In the genomic region with DNA sequence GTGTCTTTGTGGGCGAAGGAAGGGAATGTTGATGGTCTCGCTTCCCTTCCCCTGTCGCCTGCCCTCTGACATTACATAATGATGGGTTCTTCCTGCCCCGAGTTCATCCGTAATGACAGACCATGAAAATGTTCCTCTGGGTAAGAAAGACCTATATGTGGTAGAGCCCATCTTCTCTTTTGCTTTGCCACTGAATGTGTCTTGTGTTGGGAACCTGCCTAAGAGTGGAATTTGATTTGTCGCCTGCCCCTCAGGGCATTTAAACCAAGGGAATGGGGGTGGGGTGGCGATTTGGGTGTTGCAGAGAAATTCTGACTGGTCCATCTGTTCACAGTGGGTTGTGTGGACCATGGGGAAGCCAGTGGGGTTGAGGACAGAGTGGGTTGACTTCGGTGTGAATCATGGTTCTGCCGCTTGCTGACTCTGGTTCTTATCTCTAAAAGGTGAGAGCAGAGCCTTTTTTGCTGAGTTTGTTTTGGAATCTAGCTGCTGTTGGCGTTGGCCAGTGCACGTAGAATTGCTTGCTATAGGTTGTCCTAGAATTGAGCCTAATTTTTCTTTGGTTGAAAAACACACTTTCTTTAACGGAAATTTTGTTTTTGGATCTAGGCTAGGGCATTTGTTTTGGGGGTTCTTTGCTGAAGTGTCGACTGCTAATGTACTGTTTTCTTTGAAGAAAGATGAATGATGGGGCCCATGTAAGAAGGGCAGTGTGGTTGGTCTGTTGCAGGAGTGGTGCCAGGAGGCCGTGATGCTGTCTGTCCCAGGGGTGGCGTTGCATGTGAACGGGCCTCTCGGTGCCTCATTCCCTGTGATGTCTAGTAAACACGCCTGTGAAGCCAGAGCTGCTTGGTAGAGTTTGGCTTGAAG, we compare ENCODE assay signal across 9 cellular contexts. TPM values are rescaled to one million over a fixed set of nuclear protein-coding genes. Genes with fewer than 3 reads are reported as not detected.
DNase-seq lines count a peak whose midpoint lies in the region; ATAC-seq, FAIRE-seq and TF ChIP-seq lines count a peak whose summit lies in the region.
"Had no signal": no experiment of that assay in that cellular context is flagged by ENCODE, and none has a peak within 500 bp of the region (broad histone marks: within the 10 kb centered on the region; RNA-seq: fewer than 3 reads in every experiment).

No MANE protein-coding gene starts in this region.

- peak overlapping the region; percentile 92 for H3K9ac ChIP-seq in endocrine pancreas (ENCODE audit: control insufficient read depth, insufficient read depth, low read length)
- H3K9ac ChIP-seq in neuronal stem cell (ENCODE audit: low read depth, low read length, poor library complexity) = peak overlapping the region; percentile 17

- no peak overlapping the region for H4K8ac ChIP-seq in neuronal stem cell (ENCODE audit: low read depth, low read length)

- H3K23ac ChIP-seq in neuronal stem cell (ENCODE audit: low read depth, low read length, poor library complexity) = no peak overlapping the region

- no peaks in the 10 kb centered on the region for H3K79me1 ChIP-seq in neuronal stem cell (ENCODE audit: low read depth, low read length)

- H3K27me3 ChIP-seq in endocrine pancreas (ENCODE audit: control insufficient read depth, insufficient read depth, low read length) (no peaks in the 10 kb centered on the region), neuronal stem cell (ENCODE audit: control insufficient read depth in 3 of 3, insufficient read depth in 3 of 3, low read depth in 1 of 3, low read length in 3 of 3) (peaks cover 0 to 3% (median 0%) of the 10 kb centered on the region in 3 experiments)

- H2BK15ac ChIP-seq in neuronal stem cell (ENCODE audit: low read length) = no peak overlapping the region

- peak; percentile 24 for ATAC-seq in SK-N-SH treated with all-trans-retinoic acid at 6 μM for 48 hours
- ATAC-seq in GM18520 (IDR thresholded peaks at IDR 0.05; ENCODE audit: unreplicated experiment) = no peak

- H2BK120ac ChIP-seq in neuronal stem cell (ENCODE audit: low read depth, low read length) = no peak overlapping the region

- WGBS in neuronal stem cell (ENCODE audit: extremely low coverage in 2 of 2, insufficient read length in 2 of 2, insufficient replicate concordance in 1 of 2), 2 donors = no CpG with 5 or more reads among the region's 18 CpGs

- H2AK5ac ChIP-seq in neuronal stem cell (ENCODE audit: low read depth, low read length) = no peak overlapping the region

- no peak overlapping the region for H3K18ac ChIP-seq in neuronal stem cell (ENCODE audit: low read length)

- no peak overlapping the region for H3K27ac ChIP-seq in neuronal stem cell (replicated peaks; ENCODE audit: low read length)

- H2BK12ac ChIP-seq in neuronal stem cell (ENCODE audit: low read length) = no peak overlapping the region

- H3K4me3 ChIP-seq in endocrine pancreas (ENCODE audit: control insufficient read depth, insufficient read depth, low read length) = peak overlapping the region; percentile 82
- H3K4me3 ChIP-seq in neuronal stem cell (ENCODE audit: low read length in 2 of 2) = peak overlapping the region; percentile 96 to 97

- peak overlapping the region; percentile 84 for H3K4me2 ChIP-seq in neuronal stem cell (ENCODE audit: insufficient read depth, low read length, poor library complexity, severe bottlenecking)

- H2AFZ ChIP-seq in neuronal stem cell (ENCODE audit: low read length) = peak overlapping the region; percentile 100

- H2BK5ac ChIP-seq in neuronal stem cell (ENCODE audit: low read length) = no peak overlapping the region

- peaks cover 6% of the 10 kb centered on the region for H3K4me1 ChIP-seq in endocrine pancreas (ENCODE audit: control insufficient read depth, insufficient read depth, low read length)
- peaks cover 5 to 8% of the 10 kb centered on the region in 2 donors for H3K4me1 ChIP-seq in neuronal stem cell (ENCODE audit: control insufficient read depth in 2 of 2, insufficient read depth in 1 of 2, low read depth in 1 of 2, low read length in 2 of 2)

- DNase-seq in activated T-cell treated with anti-CD3 and anti-CD28 coated beads, Interleukin-2, amount 50 U/mL, for 1 hour = peak; percentile 52
- DNase-seq in activated T-cell treated with anti-CD3 and anti-CD28 coated beads for 4 hours (no peak), neuronal stem cell (ENCODE audit: low spot score) (no peak), OCI-M2 (lab: John Stamatoyannopoulos, UW; ENCODE audit: unreplicated experiment) (no peak), RCC 7860 (ENCODE audit: low spot score) (no peak)

- FAIRE-seq in RCC 7860 (lab: Jason Lieb, UNC) = no peak
- FAIRE-seq: colon had no signal

- no peaks in the 10 kb centered on the region for H3K9me3 ChIP-seq in endocrine pancreas (ENCODE audit: control insufficient read depth, low read length)
- H3K9me3 ChIP-seq in neuronal stem cell (replicated peaks in 1 of 2; ENCODE audit: control insufficient read depth in 2 of 2, insufficient read depth in 1 of 2, low read depth in 1 of 2, low read length in 2 of 2) = no peaks in the 10 kb centered on the region

- H3K36me3 ChIP-seq in endocrine pancreas (ENCODE audit: control insufficient read depth, insufficient read depth, low read length) (no peaks in the 10 kb centered on the region), neuronal stem cell (replicated peaks in 1 of 2; ENCODE audit: control insufficient read depth in 2 of 2, insufficient read depth in 2 of 2, low read length in 2 of 2) (no peaks in the 10 kb centered on the region)

- no peak overlapping the region for H3K4ac ChIP-seq in neuronal stem cell (ENCODE audit: low read length)

- H4K91ac ChIP-seq in neuronal stem cell (ENCODE audit: low read depth, low read length, poor library complexity) = no peak overlapping the region

- H3K14ac ChIP-seq in neuronal stem cell (ENCODE audit: low read length) = no peak overlapping the region

TF ChIP-seq in SK-N-SH treated with all-trans-retinoic acid at 6 μM for 48 hours, 23 proteins besides CTCF, POLR2A, EP300 and RAD21 (continues in another document):
- TF ChIP-seq SNAI2 (CRISPR knock-in tag; IDR thresholded peaks at IDR 0.05) (no peak), ZFP30 (CRISPR knock-in tag; IDR thresholded peaks at IDR 0.05) (no peak), ZNF565 (CRISPR knock-in tag; conservative IDR thresholded peaks at IDR 0.05; ENCODE audit: low read depth) (no peak), ZNF70 (CRISPR knock-in tag; IDR thresholded peaks at IDR 0.05) (no peak), TSHZ2 (CRISPR knock-in tag; IDR thresholded peaks at IDR 0.05) (no peak), OSR1 (CRISPR knock-in tag; IDR thresholded peaks at IDR 0.05) (no peak), CREB5 (CRISPR knock-in tag; IDR thresholded peaks at IDR 0.05; ENCODE audit: low read depth) (no peak), ESRRG (CRISPR knock-in tag; IDR thresholded peaks at IDR 0.05) (no peak), ARNTL (CRISPR knock-in tag; IDR thresholded peaks at IDR 0.05; ENCODE audit: borderline replicate concordance, low read depth) (no peak), TCF4 (CRISPR knock-in tag; IDR thresholded peaks at IDR 0.05; ENCODE audit: borderline replicate concordance) (no peak), TOX (CRISPR knock-in tag; IDR thresholded peaks at IDR 0.05; ENCODE audit: borderline replicate concordance) (no peak), ISL1 (CRISPR knock-in tag; IDR thresholded peaks at IDR 0.05) (no peak), PPARA (CRISPR knock-in tag; IDR thresholded peaks at IDR 0.05; ENCODE audit: borderline replicate concordance) (no peak), ZNF8 (CRISPR knock-in tag; IDR thresholded peaks at IDR 0.05) (no peak)

RNA-seq across cellular contexts. Expression of gene INPP4A, which starts 1.3 kb away (rescaled TPM):
- polyA plus RNA-seq in neuronal stem cell (2013, experiment 1 of 2) = 13.5 TPM
- polyA plus RNA-seq in neuronal stem cell (2013, experiment 2 of 2) = 14.5 TPM
